Comparison of ENCODE assay signal across 8 cellular contexts in genomic region chr1:32650157-32650751, GRCh38. TPM values are rescaled to one million over a fixed set of nuclear protein-coding genes. Genes with fewer than 3 reads are reported as not detected.
DNase-seq lines count a peak whose midpoint lies in the region; ATAC-seq, FAIRE-seq and TF ChIP-seq lines count a peak whose summit lies in the region.

TSS of gene ZBTB8OS (minus strand) at chr1:32650550. CDS start at chr1:32650529, 21 bp downstream.

- peaks cover 8 to 11% of the 10 kb centered on the region in 2 experiments for H3K36me3 ChIP-seq in keratinocyte (ENCODE audit: control insufficient read depth in 2 of 2, extremely low read depth in 1 of 2, insufficient read depth in 2 of 2, low read length in 2 of 2)

- dilution Hi-C loops in keratinocyte (cut with MboI; ENCODE audit: extremely low pct_ligation_motif_present, low sequenced_read_pairs), result no loop called here

- in situ Hi-C loops in GM18951 (cut with MboI; ENCODE audit: low sequenced_read_pairs, unreplicated experiment), result no loop called here

- H3K9me1 ChIP-seq in keratinocyte (ENCODE audit: control insufficient read depth, extremely low read depth, insufficient read depth, low read length), result peaks cover 2% of the 10 kb centered on the region

- no peaks in the 10 kb centered on the region for H3K9me3 ChIP-seq in keratinocyte (ENCODE audit: control insufficient read depth, low read depth, low read length)

- peak within 1 kb of the TSS; percentile 100 for H3K27ac ChIP-seq in keratinocyte (ENCODE audit: control insufficient read depth, insufficient read depth, low read length)

- ATAC-seq in HG03280 (IDR thresholded peaks at IDR 0.05; ENCODE audit: unreplicated experiment), result peak; percentile 61
- ATAC-seq in activated CD4-positive, CD25-positive, alpha-beta regulatory T cell treated with anti-CD3 and anti-CD28 coated beads, Interleukin-2, amount 50 U/mL, for 24 hours, result peak; percentile 74 to 79

- H3K4me2 ChIP-seq in keratinocyte (ENCODE audit: control insufficient read depth, extremely low read depth, insufficient read depth, low read depth, low read length), result peak within 1 kb of the TSS; percentile 99

- DNase-seq in AG08395 (ENCODE audit: low spot score) (peak; percentile 94), NCI-H446 treated with DMSO at 0.1 percent for 48 hours (lab: John Stamatoyannopoulos, UW) (peak; percentile 90), cerebellum (ENCODE audit: low spot score) (peak; percentile 94), keratinocyte (ENCODE audit: low read depth, low spot score) (peak; percentile 62)
- peak; percentile 67 for DNase-seq in stimulated activated CD4-positive, alpha-beta T cell treated with anti-CD3 and anti-CD28 coated beads, Interleukin-15, amount 100 ng/mL, for 1 hour (ENCODE audit: low read depth in 1 of 2, low spot score in 1 of 2)

- FAIRE-seq in keratinocyte (lab: Jason Lieb, UNC), result peak; percentile 77

- peak within 1 kb of the TSS; percentile 99 for H2AFZ ChIP-seq in keratinocyte (ENCODE audit: control insufficient read depth, low read length)

- H3K4me1 ChIP-seq in keratinocyte (ENCODE audit: control insufficient read depth, extremely low read depth, insufficient read depth, low read length), result peaks cover 11% of the 10 kb centered on the region

- TF ChIP-seq POLR2A in GM18951 (IDR thresholded peaks at IDR 0.05; ENCODE audit: extremely low read depth, insufficient read depth, insufficient read length), result peak; percentile 82

- H3K4me3 ChIP-seq in keratinocyte (ENCODE audit: control insufficient read depth in 2 of 3, extremely low read depth in 1 of 3, insufficient read depth in 2 of 3, low read depth in 1 of 3, low read length in 3 of 3), result peak within 1 kb of the TSS; percentile 58 to 96 (median 79)

- no peak for TF ChIP-seq CTCF in keratinocyte (optimal IDR thresholded peaks at IDR 0.05 in 1 of 3, IDR thresholded peaks at IDR 0.05 in 1 of 3, conservative IDR thresholded peaks at IDR 0.05 in 1 of 3; ENCODE audit: extremely low read depth in 1 of 3, insufficient read depth in 2 of 3, low read length in 3 of 3)

- H3K9ac ChIP-seq in keratinocyte (ENCODE audit: control insufficient read depth, extremely low read depth, insufficient read depth, low read length), result peak within 1 kb of the TSS; percentile 99

- H4K20me1 ChIP-seq in keratinocyte (ENCODE audit: control insufficient read depth, extremely low read depth, insufficient read depth, low read length), result no peaks in the 10 kb centered on the region

- H3K79me2 ChIP-seq in keratinocyte (ENCODE audit: control insufficient read depth, insufficient read depth, low read length), result peaks cover 81% of the 10 kb centered on the region

- no peaks in the 10 kb centered on the region for H3K27me3 ChIP-seq in keratinocyte (ENCODE audit: control insufficient read depth, extremely low read depth, insufficient read depth, low read length)

RNA-seq across cellular contexts. Expression of gene ZBTB8OS, which starts in this region (rescaled TPM):
- total RNA-seq in cerebellum, result 34.2 TPM
- 66.8 to 87.5 TPM (median 69.1 TPM) in 3 replicates for polyA plus RNA-seq in keratinocyte
- polyA plus RNA-seq in keratinocyte (2011; ENCODE audit: low read depth), result 29.4 TPM
- polyA plus RNA-seq in keratinocyte (2011; cell fraction: cytosol; rRNA removed), result 82.7 and 141 TPM in 2 replicates
- 44.8 and 57.2 TPM in 2 replicates for polyA plus RNA-seq in keratinocyte (2011; cell fraction: nucleus; rRNA removed)
- polyA plus RNA-seq in keratinocyte (2012; ENCODE audit: low replicate concordance), result 53.1 and 65.1 TPM in 2 replicates
- polyA minus RNA-seq in keratinocyte, result 14.8 to 35.9 TPM (median 20.4 TPM) in 3 replicates
- 14.0 TPM for polyA minus RNA-seq in keratinocyte (2011; cell fraction: cytosol; rRNA and poly(A)+ RNA removed)
- polyA minus RNA-seq in keratinocyte (2011; cell fraction: nucleus; rRNA and poly(A)+ RNA removed), result 8.1 and 18.2 TPM in 2 replicates

Comparison
In these comparisons a context has a peak if more than half of its experiments do, and no peak if none do; other contexts are left out.
1. Peak in every context shown above with its lines: DNase-seq, ATAC-seq, H3K4me3 ChIP-seq and H3K27ac ChIP-seq.